ENCODE assay signal across 1 cellular context in genomic region chr9:34988218-34989055, GRCh38.
TF ChIP-seq lines count a peak whose summit lies in the region.

No MANE protein-coding gene starts in this region.

TF ChIP-seq in K562, 482 proteins besides CTCF, POLR2A, EP300 and RAD21 (continued from another document and continues in another):
- TF ChIP-seq ZBTB2 (IDR thresholded peaks at IDR 0.05) (no peak), ATF4 (CRISPR knock-in tag; IDR thresholded peaks at IDR 0.05) (no peak), ZBTB7A (IDR thresholded peaks at IDR 0.05; ENCODE audit: borderline replicate concordance, control insufficient read depth, low read depth, low read length) (peak; percentile 61; the same call in 1 of the 2 replicates), CBX8 (IDR thresholded peaks at IDR 0.05; ENCODE audit: borderline replicate concordance, extremely low read depth, low read depth, low read length, poor library complexity, severe bottlenecking) (no peak), BCOR (IDR thresholded peaks at IDR 0.05) (0 out of 2 replicates have a peak, but pooled peaks have one; percentile 13), MBD1 (CRISPR knock-in tag; IDR thresholded peaks at IDR 0.05) (no peak), OTX1 (CRISPR knock-in tag; IDR thresholded peaks at IDR 0.05) (0 out of 2 replicates have a peak, but pooled peaks have one; percentile 21), ZKSCAN3 (CRISPR knock-in tag; IDR thresholded peaks at IDR 0.05) (no peak), HDAC1 (IDR thresholded peaks at IDR 0.05) (no peak), NCOR1 (IDR thresholded peaks at IDR 0.05) (peak; percentile 30; the same call in 1 of the 2 replicates), NCOA1 (IDR thresholded peaks at IDR 0.05; ENCODE audit: low read depth) (no peak), NONO (IDR thresholded peaks at IDR 0.05; ENCODE audit: low read depth in 2 of 2, low read length in 1 of 2) (no peak), EGR1 (conservative IDR thresholded peaks at IDR 0.05) (peak; percentile 86), ESRRA (IDR thresholded peaks at IDR 0.05; ENCODE audit: borderline replicate concordance, low read depth) (no peak), MCM3 (IDR thresholded peaks at IDR 0.05) (no peak), SREBF1 (IDR thresholded peaks at IDR 0.05; ENCODE audit: borderline replicate concordance, low read depth, low read length) (no peak), HDAC3 (IDR thresholded peaks at IDR 0.05; ENCODE audit: borderline replicate concordance, partially characterized antibody) (no peak), ZBTB17 (CRISPR knock-in tag; IDR thresholded peaks at IDR 0.05) (no peak), MLLT1 (IDR thresholded peaks at IDR 0.05) (no peak), RB1 (IDR thresholded peaks at IDR 0.05; ENCODE audit: low read depth) (no peak), NFRKB (IDR thresholded peaks at IDR 0.05; ENCODE audit: low read depth) (peak; percentile 60; the same call in 1 of the 2 replicates), CHD4 (IDR thresholded peaks at IDR 0.05; ENCODE audit: insufficient read depth, insufficient replicate concordance, low read depth, low read length, poor library complexity, severe bottlenecking) (no peak), DPF2 (IDR thresholded peaks at IDR 0.05) (peak; percentile 37; the same call in 1 of the 2 replicates), E2F8 (IDR thresholded peaks at IDR 0.05; ENCODE audit: low read depth, partially characterized antibody) (no peak), ELF4 (CRISPR knock-in tag; IDR thresholded peaks at IDR 0.05) (0 out of 2 replicates have a peak, but pooled peaks have one; percentile 12), RBM22 (IDR thresholded peaks at IDR 0.05; ENCODE audit: low read depth, low read length, poor library complexity, severe bottlenecking) (no peak), PATZ1 (CRISPR knock-in tag; IDR thresholded peaks at IDR 0.05; ENCODE audit: borderline replicate concordance) (no peak), AFF1 (IDR thresholded peaks at IDR 0.05; ENCODE audit: low read depth in 1 of 2, partially characterized antibody in 2 of 2) (no peak), NELFE (IDR thresholded peaks at IDR 0.05; ENCODE audit: insufficient read depth, insufficient read length) (no peak), GTF2E2 (tag; IDR thresholded peaks at IDR 0.05) (no peak), ZFP30 (CRISPR knock-in tag; IDR thresholded peaks at IDR 0.05; ENCODE audit: borderline replicate concordance) (no peak), POLR2B (IDR thresholded peaks at IDR 0.05; ENCODE audit: low read depth, partially characterized antibody) (no peak), THRAP3 (IDR thresholded peaks at IDR 0.05; ENCODE audit: borderline replicate concordance) (no peak), MEIS2 (IDR thresholded peaks at IDR 0.05; ENCODE audit: partially characterized antibody) (no peak), RBFOX2 (IDR thresholded peaks at IDR 0.05; ENCODE audit: low read depth, low read length) (0 out of 2 replicates have a peak, but pooled peaks have one; percentile 11), ZNF395 (CRISPR knock-in tag; IDR thresholded peaks at IDR 0.05) (0 out of 2 replicates have a peak, but pooled peaks have one; percentile 9), CBFA2T3 (IDR thresholded peaks at IDR 0.05) (peak; percentile 31), HOMEZ (CRISPR knock-in tag; IDR thresholded peaks at IDR 0.05) (no peak), VEZF1 (CRISPR knock-in tag; IDR thresholded peaks at IDR 0.05) (peak; percentile 16; the same call in 1 of the 2 replicates), ZNF740 (CRISPR knock-in tag; IDR thresholded peaks at IDR 0.05) (no peak), ZNF740 (tag; IDR thresholded peaks at IDR 0.05) (no peak)
